Comparison of ENCODE assay signal across 1 cellular context in genomic region chr2:53856272-53856671, GRCh38.
TF ChIP-seq lines count a peak whose summit lies in the region.

No MANE protein-coding gene starts in this region.

TF ChIP-seq in SK-N-SH treated with all-trans-retinoic acid at 6 μM for 48 hours, 23 proteins besides CTCF, POLR2A, EP300 and RAD21 (continued from another document):
- TF ChIP-seq TSHZ2 (CRISPR knock-in tag; IDR thresholded peaks at IDR 0.05) (no peak), POU6F1 (CRISPR knock-in tag; IDR thresholded peaks at IDR 0.05; ENCODE audit: borderline replicate concordance, low read depth) (no peak), ARNTL (CRISPR knock-in tag; IDR thresholded peaks at IDR 0.05; ENCODE audit: borderline replicate concordance, low read depth) (no peak)
